Comparison of ENCODE assay signal across 17 cellular contexts in genomic region chr22:47143249-47143938, GRCh38.
DNase-seq lines count a peak whose midpoint lies in the region; ATAC-seq and TF ChIP-seq lines count a peak whose summit lies in the region.
"Had no signal": no experiment of that assay in that cellular context is flagged by ENCODE, and none has a peak within 500 bp of the region (broad histone marks: within the 10 kb centered on the region; RNA-seq: fewer than 3 reads in every experiment).

No MANE protein-coding gene starts in this region.

- H3K27me3 ChIP-seq in right cardiac atrium (ENCODE audit: control insufficient read depth, insufficient read depth) (no peaks in the 10 kb centered on the region), transverse colon (no peaks in the 10 kb centered on the region), HAP-1 (ENCODE audit: low read depth) (no peaks in the 10 kb centered on the region)
- H3K27me3 ChIP-seq: BE2C had no signal

- peak; percentile 56 for DNase-seq in NCI-H2029 treated with DMSO at 0.1 percent for 48 hours (lab: John Stamatoyannopoulos, UW)
- DNase-seq in NCI-H2029 (lab: John Stamatoyannopoulos, UW), result no peak
- peak; percentile 45 for DNase-seq in astrocyte of the hippocampus (ENCODE audit: low read depth, low spot score)
- peak in 2 of 3 donors; percentile 21 to 23 for DNase-seq in right cardiac atrium
- peak; percentile 15 for DNase-seq in transverse colon
- no peak for DNase-seq in HAP-1 (ENCODE audit: low spot score in 2 of 2)
- DNase-seq in NCI-H510A treated with DMSO at 0.1 percent for 48 hours (lab: John Stamatoyannopoulos, UW), result no peak
- no peak for DNase-seq in stimulated activated CD4-positive, alpha-beta T cell treated with anti-CD3 and anti-CD28 coated beads, Interleukin-2, amount 100 ng/mL, for 48 hours
- DNase-seq: BE2C; CD4-positive, alpha-beta memory T cell; DMS79; H7; IMR-90; Kasumi-1; NCI-H187; NCI-H748 treated with DMSO at 0.1 percent for 48 hours had no signal

- TF ChIP-seq EP300 in transverse colon (IDR thresholded peaks at IDR 0.05; ENCODE audit: low read depth), result no peak

- no peak for TF ChIP-seq POLR2A in transverse colon (IDR thresholded peaks at IDR 0.05)

- H3K4me1 ChIP-seq in right cardiac atrium (ENCODE audit: control insufficient read depth, insufficient read depth, low read length) (no peaks in the 10 kb centered on the region), transverse colon (peaks cover 0 to 3% (median 0%) of the 10 kb centered on the region in 4 donors), HAP-1 (no peaks in the 10 kb centered on the region)

- ATAC-seq in right cardiac atrium, result no peak

- no peaks in the 10 kb centered on the region for H3K9me3 ChIP-seq in right cardiac atrium (ENCODE audit: control insufficient read depth, low read length)
- no peaks in the 10 kb centered on the region for H3K9me3 ChIP-seq in transverse colon
- H3K9me3 ChIP-seq in HAP-1, result no peaks in the 10 kb centered on the region
- H3K9me3 ChIP-seq: BE2C had no signal

- intact Hi-C loops in right cardiac atrium (cut with DNase I) (no loop called here), transverse colon (cut with DNase I; ENCODE audit: low total_unique reads) (no loop called here)

- H3K4me3 ChIP-seq in right cardiac atrium (ENCODE audit: low read length) (no peak overlapping the region), transverse colon (no peak overlapping the region), HAP-1 (no peak overlapping the region)

- no peak overlapping the region for H3K27ac ChIP-seq in right cardiac atrium (ENCODE audit: low read length)
- H3K27ac ChIP-seq in transverse colon, result no peak overlapping the region
- H3K27ac ChIP-seq: 22Rv1 had no signal

- no peak for TF ChIP-seq CTCF in transverse colon (IDR thresholded peaks at IDR 0.05)

- H3K36me3 ChIP-seq in transverse colon, result no peaks in the 10 kb centered on the region
- no peaks in the 10 kb centered on the region for H3K36me3 ChIP-seq in HAP-1 (replicated peaks)
- H3K36me3 ChIP-seq: BE2C had no signal

- WGBS in right cardiac atrium, result 77% methylated on average over 16 of the region's 16 CpGs
- WGBS in transverse colon (ENCODE audit: low coverage in 1 of 2), 2 donors, result 74 to 90% methylated on average over 9 to 12 of the region's 16 CpGs

- in situ Hi-C loops in transverse colon (cut with MboI; ENCODE audit: low pct_ligation_motif_present in 1 of 4, low pct_unique_long_range_greater_than_20kb in 1 of 4, low sequenced_read_pairs in 3 of 4) (no loop called here), HAP-1 (cut with MboI; ENCODE audit: low sequenced_read_pairs) (no loop called here)

Comparison
In these comparisons a context has a peak if more than half of its experiments do, and no peak if none do; other contexts are left out.
1. DNase-seq: peak in NCI-H2029 treated with DMSO at 0.1 percent for 48 hours (single experiment), astrocyte of the hippocampus (single experiment), right cardiac atrium (2 of 3) and transverse colon (single experiment); none in NCI-H2029 (single experiment), HAP-1 (0 of 2), NCI-H510A treated with DMSO at 0.1 percent for 48 hours (single experiment) and stimulated activated CD4-positive, alpha-beta T cell treated with anti-CD3 and anti-CD28 coated beads, Interleukin-2, amount 100 ng/mL, for 48 hours (0 of 2).